In the genomic region with DNA sequence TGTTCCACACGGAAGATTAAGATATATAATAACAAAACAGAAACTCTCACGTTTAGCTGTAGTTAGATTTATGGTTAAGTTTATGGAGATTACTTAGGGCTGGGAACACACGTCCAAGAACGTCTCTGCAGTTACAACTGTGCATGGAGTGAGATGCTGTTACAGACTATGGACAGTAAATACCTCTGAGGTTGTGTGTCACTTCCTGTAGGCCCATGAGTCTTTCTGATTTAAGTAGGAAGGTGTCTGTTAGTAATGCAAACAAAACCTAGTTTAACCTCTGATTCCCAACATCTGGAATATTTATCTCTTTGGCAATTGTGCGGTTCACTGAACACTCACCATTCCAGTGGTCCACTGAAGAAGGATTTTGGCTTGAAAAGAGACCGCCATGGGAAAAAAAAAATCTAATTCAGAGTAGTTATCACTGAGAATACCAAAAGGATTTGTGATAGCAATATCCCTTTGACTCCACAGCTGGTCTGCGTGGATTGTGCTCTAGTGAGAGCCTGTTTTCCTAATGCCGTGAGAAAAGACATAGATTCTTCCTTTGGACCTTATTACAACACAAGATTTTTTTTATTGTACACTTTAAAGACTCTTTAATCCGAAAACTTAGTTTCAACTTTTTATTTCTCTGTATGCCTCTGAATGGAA, we compare ENCODE assay signal across 13 cellular contexts.
DNase-seq lines count a peak whose midpoint lies in the region; ATAC-seq and TF ChIP-seq lines count a peak whose summit lies in the region.
"Had no signal": no experiment of that assay in that cellular context is flagged by ENCODE, and none has a peak within 500 bp of the region (broad histone marks: within the 10 kb centered on the region; RNA-seq: fewer than 3 reads in every experiment).

No MANE protein-coding gene starts in this region.

- no peaks in the 10 kb centered on the region for H3K9me3 ChIP-seq in suprapubic skin

- no peak for ATAC-seq in GM19452 (IDR thresholded peaks at IDR 0.05; ENCODE audit: unreplicated experiment)
- ATAC-seq in GM18907 (IDR thresholded peaks at IDR 0.05; ENCODE audit: unreplicated experiment), result no peak
- ATAC-seq: natural killer cell had no signal

- H3K4me1 ChIP-seq in suprapubic skin, result no peaks in the 10 kb centered on the region

- no peaks in the 10 kb centered on the region for H3K27me3 ChIP-seq in suprapubic skin

- H3K9me3 Mint-ChIP-seq in neural crest cell, result peaks cover 9% of the 10 kb centered on the region
- no peaks in the 10 kb centered on the region for H3K9me3 Mint-ChIP-seq in T-helper 2 cell treated with Interferon-gamma antibody and Interleukin-4, amounts not matched to agents 5 μg/mL and 100 μg/mL, for 36 hours
- H3K9me3 Mint-ChIP-seq: CD4-positive, alpha-beta T cell had no signal

- WGBS in suprapubic skin, result 79% methylated on average over 9 of the region's 9 CpGs

- H3K27me3 Mint-ChIP-seq in neural crest cell (ENCODE audit: low read depth), result no peaks in the 10 kb centered on the region
- no peaks in the 10 kb centered on the region for H3K27me3 Mint-ChIP-seq in T-helper 2 cell treated with Interferon-gamma antibody and Interleukin-4, amounts not matched to agents 5 μg/mL and 100 μg/mL, for 36 hours (ENCODE audit: low read depth)
- H3K27me3 Mint-ChIP-seq: activated naive CD8-positive, alpha-beta T cell treated with anti-CD3 and anti-CD28 coated beads, Interleukin-2, amount 10 ng/mL, durations not matched to agents 7 days and 5 days; CD4-positive, alpha-beta T cell had no signal

- H3K27ac ChIP-seq in suprapubic skin, result no peak overlapping the region

- TF ChIP-seq EP300 in suprapubic skin (IDR thresholded peaks at IDR 0.05), result no peak

- TF ChIP-seq POLR2A in suprapubic skin (IDR thresholded peaks at IDR 0.05), result no peak

- peak overlapping the region; percentile 47 for H3K27ac Mint-ChIP-seq in neural crest cell (ENCODE audit: unreplicated experiment)
- H3K27ac Mint-ChIP-seq in T-helper 2 cell treated with Interferon-gamma antibody and Interleukin-4, amounts not matched to agents 5 μg/mL and 100 μg/mL, for 36 hours, result no peak overlapping the region
- H3K27ac Mint-ChIP-seq: activated naive CD8-positive, alpha-beta T cell treated with anti-CD3 and anti-CD28 coated beads, Interleukin-2, amount 10 ng/mL, durations not matched to agents 7 days and 5 days; CD4-positive, alpha-beta T cell; natural killer cell had no signal

- H3K4me3 Mint-ChIP-seq in neural crest cell, result no peak overlapping the region
- no peak overlapping the region for H3K4me3 Mint-ChIP-seq in T-helper 2 cell treated with Interferon-gamma antibody and Interleukin-4, amounts not matched to agents 5 μg/mL and 100 μg/mL, for 36 hours
- H3K4me3 Mint-ChIP-seq: activated naive CD8-positive, alpha-beta T cell treated with anti-CD3 and anti-CD28 coated beads, Interleukin-2, amount 10 ng/mL, durations not matched to agents 7 days and 5 days; CD4-positive, alpha-beta T cell; natural killer cell had no signal

- H3K4me3 ChIP-seq in suprapubic skin, result no peak overlapping the region

- no peak for TF ChIP-seq CTCF in neural crest cell (conservative IDR thresholded peaks at IDR 0.05)
- TF ChIP-seq CTCF in suprapubic skin (IDR thresholded peaks at IDR 0.05), result no peak

- no peaks in the 10 kb centered on the region for H3K36me3 ChIP-seq in suprapubic skin

- peaks cover 9% of the 10 kb centered on the region for H3K36me3 Mint-ChIP-seq in neural crest cell (ENCODE audit: low read depth)
- no peaks in the 10 kb centered on the region for H3K36me3 Mint-ChIP-seq in T-helper 2 cell treated with Interferon-gamma antibody and Interleukin-4, amounts not matched to agents 5 μg/mL and 100 μg/mL, for 36 hours (ENCODE audit: low read depth)
- H3K36me3 Mint-ChIP-seq: activated naive CD8-positive, alpha-beta T cell treated with anti-CD3 and anti-CD28 coated beads, Interleukin-2, amount 10 ng/mL, durations not matched to agents 7 days and 5 days; natural killer cell had no signal

- DNase-seq in EH (ENCODE audit: low read depth) (peak; percentile 96), LoVo (ENCODE audit: low spot score) (peak; percentile 50), fibroblast of peridontal ligament (ENCODE audit: extremely low read depth) (peak; percentile 21), neural crest cell (ENCODE audit: low read depth, low spot score) (no peak), suprapubic skin (ENCODE audit: low spot score in 2 of 2) (no peak)
- no peak for DNase-seq in T-helper 2 cell treated with Interferon-gamma antibody and Interleukin-4, amounts not matched to agents 5 μg/mL and 100 μg/mL, for 36 hours (ENCODE audit: low spot score)
- DNase-seq: activated naive CD8-positive, alpha-beta T cell treated with anti-CD3 and anti-CD28 coated beads, Interleukin-2, amount 10 ng/mL, durations not matched to agents 7 days and 5 days; CD4-positive, alpha-beta T cell; effector memory CD4-positive, alpha-beta T cell; natural killer cell; T-helper 9 cell had no signal

- peaks cover 52% of the 10 kb centered on the region for H3K4me1 Mint-ChIP-seq in neural crest cell
- no peaks in the 10 kb centered on the region for H3K4me1 Mint-ChIP-seq in T-helper 2 cell treated with Interferon-gamma antibody and Interleukin-4, amounts not matched to agents 5 μg/mL and 100 μg/mL, for 36 hours (ENCODE audit: low read depth)
- H3K4me1 Mint-ChIP-seq: activated naive CD8-positive, alpha-beta T cell treated with anti-CD3 and anti-CD28 coated beads, Interleukin-2, amount 10 ng/mL, durations not matched to agents 7 days and 5 days; natural killer cell had no signal

Comparison
In these comparisons a context has a peak if more than half of its experiments do, and no peak if none do; other contexts are left out.
1. DNase-seq: peak in EH (single experiment), LoVo (single experiment) and fibroblast of peridontal ligament (single experiment); none in neural crest cell (single experiment), T-helper 2 cell treated with Interferon-gamma antibody and Interleukin-4, amounts not matched to agents 5 μg/mL and 100 μg/mL, for 36 hours (single experiment) and suprapubic skin (0 of 2).